ENCODE assay signal across 21 cellular contexts in the genomic region with DNA sequence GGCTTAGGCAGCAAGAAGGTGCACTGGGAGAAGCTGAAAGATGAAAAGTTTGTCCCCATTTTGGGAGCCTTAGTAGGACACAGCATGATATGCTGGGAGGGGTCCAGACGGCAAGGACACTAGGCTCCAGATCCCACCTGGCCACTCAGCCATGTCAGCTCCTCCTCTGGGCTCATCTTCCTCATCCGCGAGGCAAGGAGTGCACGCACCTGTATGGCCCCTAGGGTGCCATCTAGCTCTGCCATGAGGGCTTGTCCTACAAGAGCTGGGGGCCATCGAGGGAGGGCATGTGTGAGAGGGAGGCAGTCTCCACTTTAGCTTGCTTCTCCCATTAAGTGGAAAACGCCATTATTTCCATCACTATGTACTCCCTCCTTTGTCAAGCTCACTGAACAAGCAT.
"Had no signal": no experiment of that assay in that cellular context is flagged by ENCODE, and none has a peak within 500 bp of the region (broad histone marks: within the 10 kb centered on the region; RNA-seq: fewer than 3 reads in every experiment).

No MANE protein-coding gene starts in this region.

- H3K27ac ChIP-seq: epithelial cell of prostate, gastrocnemius medialis, lower lobe of right lung, pancreas, right lobe of liver, stomach, thoracic aorta, tibial nerve, upper lobe of left lung had no signal

- DNase-seq: cortex of kidney; effector CD4-positive, alpha-beta T cell; foreskin fibroblast; gastrocnemius medialis; left ventricle myocardium superior; lower lobe of right lung; naive thymus-derived CD8-positive, alpha-beta T cell; nephron progenitor cell; occipital lobe; pancreas; right lobe of liver; small intestine; stimulated activated CD4-positive, alpha-beta T cell treated with anti-CD3 and anti-CD28 coated beads, Interleukin-15, amount 100 ng/mL, for 24 hours; stimulated activated CD4-positive, alpha-beta T cell treated with anti-CD3 and anti-CD28 coated beads, Interleukin-2, amount 100 ng/mL, for 48 hours; stimulated activated naive CD4-positive, alpha-beta T cell treated with Interleukin-2 at 50 U/mL for 16 hours; stomach; upper lobe of left lung had no signal

- H3K4me1 ChIP-seq: gastrocnemius medialis, lower lobe of right lung, pancreas, stomach, tibial nerve, upper lobe of left lung had no signal

- H3K27me3 ChIP-seq: gastrocnemius medialis, pancreas, right lobe of liver, tibial nerve, upper lobe of left lung had no signal

- H3K9me3 ChIP-seq: gastrocnemius medialis, lower lobe of right lung, pancreas, right lobe of liver, stomach, thoracic aorta, tibial nerve, upper lobe of left lung had no signal

- ATAC-seq: esophagus mucosa; gastrocnemius medialis; left ventricle myocardium superior; lower lobe of right lung; naive thymus-derived CD8-positive, alpha-beta T cell; pancreas; right lobe of liver had no signal

- H3K4me3 ChIP-seq: gastrocnemius medialis, lower lobe of right lung, pancreas, right lobe of liver, stomach, thoracic aorta, tibial nerve, upper lobe of left lung had no signal

- H3K36me3 ChIP-seq: gastrocnemius medialis, lower lobe of right lung, pancreas, right lobe of liver, stomach, thoracic aorta, tibial nerve, upper lobe of left lung had no signal
